Comparison of ENCODE assay signal across 2 cellular contexts in genomic region chr20:62952373-62953166, GRCh38.
TF ChIP-seq lines count a peak whose summit lies in the region.

Gene SLC17A9 (plus strand): TSS chr20:62952709. CDS start chr20:62952831, 122 bp downstream.

TF ChIP-seq in HEK293, 187 proteins besides CTCF, POLR2A, EP300 and RAD21 (continued from another document):
- no peak for TF ChIP-seq ZNF148 (tag by site-specific recombination; IDR thresholded peaks at IDR 0.05; ENCODE audit: borderline replicate concordance)
- TF ChIP-seq ZNF626 (tag by site-specific recombination; IDR thresholded peaks at IDR 0.05): no peak
- TF ChIP-seq KLF1 (tag by site-specific recombination; IDR thresholded peaks at IDR 0.05): peak; percentile 71
- no peak for TF ChIP-seq ZNF404 (tag by site-specific recombination; IDR thresholded peaks at IDR 0.05)
- TF ChIP-seq ZSCAN5A (tag by site-specific recombination; IDR thresholded peaks at IDR 0.05): no peak

TF ChIP-seq in GM12878, 131 proteins besides CTCF, POLR2A, EP300 and RAD21 (continued from another document and continues in another):
- TF ChIP-seq TBL1XR1 (IDR thresholded peaks at IDR 0.05; ENCODE audit: low read depth, low read length) (no peak), BHLHE40 (IDR thresholded peaks at IDR 0.05; ENCODE audit: borderline replicate concordance in 1 of 2, low read depth in 2 of 2, low read length in 1 of 2) (peak in 1 of 2 experiments; percentile 60; a peak in 1 of 4 replicates), EGR1 (IDR thresholded peaks at IDR 0.05; ENCODE audit: borderline replicate concordance in 1 of 2, low read depth in 2 of 2, low read length in 2 of 2) (peak in 1 of 2 experiments; percentile 9; a peak in 1 of 3 replicates), IKZF1 (conservative IDR thresholded peaks at IDR 0.05) (peak; percentile 66), SIN3A (IDR thresholded peaks at IDR 0.05; ENCODE audit: low read depth, low read length) (no peak; the same call in none of the 2 replicates), ZBTB40 (IDR thresholded peaks at IDR 0.05; ENCODE audit: borderline replicate concordance) (no peak), NR2C2 (IDR thresholded peaks at IDR 0.05; ENCODE audit: borderline replicate concordance, control insufficient read depth, insufficient read length, low read depth) (no peak), NR2F1 (conservative IDR thresholded peaks at IDR 0.05) (peak; percentile 81), ZNF207 (IDR thresholded peaks at IDR 0.05; ENCODE audit: borderline replicate concordance) (no peak), POLR2AphosphoS2 (IDR thresholded peaks at IDR 0.05; ENCODE audit: low read depth, low read length) (peak; percentile 35; the same call in 1 of the 2 replicates), RB1 (IDR thresholded peaks at IDR 0.05; ENCODE audit: borderline replicate concordance) (no peak), LARP7 (IDR thresholded peaks at IDR 0.05) (peak; percentile 63; the same call in 1 of the 2 replicates), KAT2A (conservative IDR thresholded peaks at IDR 0.05; ENCODE audit: control insufficient read depth, low read depth, low read length) (no peak), SUZ12 (IDR thresholded peaks at IDR 0.05; ENCODE audit: unreplicated experiment) (no peak), POU2F2 (IDR thresholded peaks at IDR 0.05; ENCODE audit: borderline replicate concordance, low read depth, low read length) (0 out of 3 replicates have a peak, but pooled peaks have one; percentile 30), MAX (IDR thresholded peaks at IDR 0.05; ENCODE audit: low read depth, low read length) (peak; percentile 71; the same call in 1 of the 2 replicates), SREBF2 (IDR thresholded peaks at IDR 0.05; ENCODE audit: low read length) (no peak), JUND (IDR thresholded peaks at IDR 0.05; ENCODE audit: low read depth, low read length) (no peak), TCF3 (IDR thresholded peaks at IDR 0.05; ENCODE audit: borderline replicate concordance, insufficient read depth, low read depth, low read length) (peak; percentile 32; the same call in 1 of the 2 replicates), TAF1 (IDR thresholded peaks at IDR 0.05; ENCODE audit: borderline replicate concordance, low read depth, low read length) (0 out of 2 replicates have a peak, but pooled peaks have one; percentile 20), NKRF (conservative IDR thresholded peaks at IDR 0.05) (peak; percentile 65; the same call in 1 of the 2 replicates), RELA (IDR thresholded peaks at IDR 0.05; ENCODE audit: borderline replicate concordance, partially characterized antibody) (peak; percentile 29), FOXK2 (IDR thresholded peaks at IDR 0.05) (no peak), CBFB (IDR thresholded peaks at IDR 0.05; ENCODE audit: low read depth) (no peak), RELB (IDR thresholded peaks at IDR 0.05; ENCODE audit: low read depth) (peak; percentile 12; the same call in 1 of the 2 replicates), PML (IDR thresholded peaks at IDR 0.05; ENCODE audit: low read length) (no peak), FOS (IDR thresholded peaks at IDR 0.05; ENCODE audit: borderline replicate concordance, extremely low read depth, insufficient read length) (no peak), ZNF217 (IDR thresholded peaks at IDR 0.05) (no peak), RCOR1 (conservative IDR thresholded peaks at IDR 0.05; ENCODE audit: low read depth, low read length) (no peak), SKIL (IDR thresholded peaks at IDR 0.05; ENCODE audit: low read depth, poor library complexity, severe bottlenecking) (no peak), MXI1 (IDR thresholded peaks at IDR 0.05; ENCODE audit: low read depth, low read length) (peak; percentile 91; the same call in 1 of the 2 replicates), NRF1 (conservative IDR thresholded peaks at IDR 0.05; ENCODE audit: low read depth, low read length) (no peak), RUNX3 (IDR thresholded peaks at IDR 0.05; ENCODE audit: low read length) (no peak), PRDM15 (CRISPR knock-in tag; IDR thresholded peaks at IDR 0.05) (no peak), CREM (IDR thresholded peaks at IDR 0.05; ENCODE audit: low read depth) (peak; percentile 58; the same call in 1 of the 2 replicates), IRF5 (IDR thresholded peaks at IDR 0.05; ENCODE audit: borderline replicate concordance) (no peak), SMARCA5 (IDR thresholded peaks at IDR 0.05) (0 out of 2 replicates have a peak, but pooled peaks have one; percentile 58), ZBTB33 (IDR thresholded peaks at IDR 0.05) (no peak)
